Comparison of ENCODE assay signal across 24 cellular contexts in genomic region chr10:64038097-64038496, GRCh38.
"Had no signal": no experiment of that assay in that cellular context is flagged by ENCODE, and none has a peak within 500 bp of the region (broad histone marks: within the 10 kb centered on the region; RNA-seq: fewer than 3 reads in every experiment).

No MANE protein-coding gene starts in this region.

- H3K4me3 ChIP-seq: adrenal gland, body of pancreas, SJSA1 had no signal

- H3K36me3 ChIP-seq: adrenal gland, SJSA1 had no signal

- H3K4me2 ChIP-seq: SK-N-SH had no signal

- H3K27ac Mint-ChIP-seq: activated CD4-positive, alpha-beta T cell treated with anti-CD3 and anti-CD28 coated beads, Interleukin-2, amount 10 ng/mL, durations not matched to agents 24 days and 14 days; activated CD8-positive, alpha-beta T cell treated with anti-CD3 and anti-CD28 coated beads for 36 hours; activated naive CD4-positive, alpha-beta T cell treated with anti-CD3 and anti-CD28 coated beads, Interleukin-2, amount 50 U/mL, for 72 hours; activated T-cell treated with anti-CD3 and anti-CD28 coated beads, Interleukin-2, amount 50 U/mL, for 24 hours; activated T-helper 2 cell treated with anti-CD3 and anti-CD28 coated beads, Interferon-gamma antibody, Interleukin-2, Interleukin-4, amounts not matched to agents 10 μg/mL and 5 μg/mL and 100 μg/mL, durations not matched to agents 14 hours and 24 hours and 36 hours; T-helper 1 cell treated with Interleukin-12 subunit alpha and Interleukin-12 subunit beta and Interleukin-4 antibody, amounts not matched to agents 30 μg/mL and 1 μg/mL, for 36 hours; T-helper 2 cell treated with Interferon-gamma antibody and Interleukin-4, amounts not matched to agents 5 μg/mL and 100 μg/mL, for 36 hours had no signal

- DNase-seq: activated CD4-positive, alpha-beta T cell treated with anti-CD3 and anti-CD28 coated beads, Interleukin-2, amount 10 ng/mL, durations not matched to agents 24 days and 14 days; activated CD4-positive, alpha-beta T cell treated with anti-CD3 and anti-CD28 coated beads, Interleukin-2, amount 50 U/mL, for 4 hours; activated CD8-positive, alpha-beta T cell treated with anti-CD3 and anti-CD28 coated beads for 36 hours; activated gamma-delta T cell; activated naive CD4-positive, alpha-beta T cell treated with Interleukin-2 at 50 U/mL for 16 hours; activated T-cell treated with anti-CD3 and anti-CD28 coated beads, Interleukin-2, amount 50 U/mL, for 24 hours; adrenal gland; body of pancreas; MM.1S; NCI-H1092; NCI-H1436 treated with DMSO at 0.1 percent for 48 hours; NCI-H1694 treated with DMSO at 0.1 percent for 48 hours; NCI-H2029; NCI-H345; NCI-H524 treated with DMSO at 0.1 percent for 48 hours; SHP77; SK-N-SH had no signal

- H3K36me3 Mint-ChIP-seq: activated naive CD4-positive, alpha-beta T cell treated with anti-CD3 and anti-CD28 coated beads, Interleukin-2, amount 50 U/mL, for 72 hours had no signal

- H3K27ac ChIP-seq: adrenal gland, body of pancreas, KMS-11, SJSA1 had no signal

- H3K9me3 Mint-ChIP-seq: activated CD4-positive, alpha-beta T cell treated with anti-CD3 and anti-CD28 coated beads, Interleukin-2, amount 10 ng/mL, durations not matched to agents 24 days and 14 days; activated CD8-positive, alpha-beta T cell treated with anti-CD3 and anti-CD28 coated beads for 36 hours; activated naive CD4-positive, alpha-beta T cell treated with anti-CD3 and anti-CD28 coated beads, Interleukin-2, amount 50 U/mL, for 72 hours; activated T-cell treated with anti-CD3 and anti-CD28 coated beads, Interleukin-2, amount 50 U/mL, for 24 hours; activated T-helper 2 cell treated with anti-CD3 and anti-CD28 coated beads, Interferon-gamma antibody, Interleukin-2, Interleukin-4, amounts not matched to agents 10 μg/mL and 5 μg/mL and 100 μg/mL, durations not matched to agents 14 hours and 24 hours and 36 hours; T-helper 1 cell treated with Interleukin-12 subunit alpha and Interleukin-12 subunit beta and Interleukin-4 antibody, amounts not matched to agents 30 μg/mL and 1 μg/mL, for 36 hours; T-helper 2 cell treated with Interferon-gamma antibody and Interleukin-4, amounts not matched to agents 5 μg/mL and 100 μg/mL, for 36 hours had no signal

- ATAC-seq: activated CD8-positive, alpha-beta T cell treated with anti-CD3 and anti-CD28 coated beads for 36 hours; activated naive CD4-positive, alpha-beta T cell treated with anti-CD3 and anti-CD28 coated beads, Interleukin-2, amount 50 U/mL, for 72 hours; body of pancreas; Panc1 had no signal

- H3K4me1 ChIP-seq: SJSA1 had no signal

- H3K9me2 ChIP-seq: SK-N-SH had no signal

- H3K9me3 ChIP-seq: adrenal gland, body of pancreas, SJSA1, SK-N-SH had no signal

- H3K27me3 ChIP-seq: adrenal gland, body of pancreas had no signal

- H3K4me3 Mint-ChIP-seq: activated CD4-positive, alpha-beta T cell treated with anti-CD3 and anti-CD28 coated beads, Interleukin-2, amount 10 ng/mL, durations not matched to agents 24 days and 14 days; activated CD8-positive, alpha-beta T cell treated with anti-CD3 and anti-CD28 coated beads for 36 hours; activated T-cell treated with anti-CD3 and anti-CD28 coated beads, Interleukin-2, amount 50 U/mL, for 24 hours; T-helper 1 cell treated with Interleukin-12 subunit alpha and Interleukin-12 subunit beta and Interleukin-4 antibody, amounts not matched to agents 30 μg/mL and 1 μg/mL, for 36 hours; T-helper 2 cell treated with Interferon-gamma antibody and Interleukin-4, amounts not matched to agents 5 μg/mL and 100 μg/mL, for 36 hours had no signal

- H3K9ac ChIP-seq: KMS-11, SK-N-SH had no signal
